In genomic region chr4:88443486-88443885, GRCh38 we compare ENCODE assay signal across 17 cellular contexts. TPM values are rescaled to one million over a fixed set of nuclear protein-coding genes. Genes with fewer than 3 reads are reported as not detected.
A peak's percentile ranks its signal among the peaks of the same experiment; 100 is the strongest.
DNase-seq lines count a peak whose midpoint lies in the region; ATAC-seq and TF ChIP-seq lines count a peak whose summit lies in the region.
"Had no signal": no experiment of that assay in that cellular context is flagged by ENCODE, and none has a peak within 500 bp of the region (broad histone marks: within the 10 kb centered on the region; RNA-seq: fewer than 3 reads in every experiment).

No MANE protein-coding gene starts in this region.

- H3K4me1 ChIP-seq in HUES6 (ENCODE audit: control insufficient read depth, insufficient read depth, low read length) (peaks cover 41% of the 10 kb centered on the region), endodermal cell (ENCODE audit: control insufficient read depth, insufficient read depth, low read length) (no peaks in the 10 kb centered on the region), thyroid gland (peaks cover 18 to 30% of the 10 kb centered on the region in 2 donors), neuronal stem cell (ENCODE audit: control insufficient read depth in 2 of 2, insufficient read depth in 1 of 2, low read depth in 1 of 2, low read length in 2 of 2) (no peaks in the 10 kb centered on the region)
- H3K4me1 ChIP-seq: BE2C had no signal

- no peaks in the 10 kb centered on the region for H3K9me3 Mint-ChIP-seq in activated T-helper 17 cell treated with anti-CD3 and anti-CD28 coated beads, Interleukin-2, amount 50 U/mL, for 72 hours
- H3K9me3 Mint-ChIP-seq in endodermal cell, result peaks cover 10% of the 10 kb centered on the region
- H3K9me3 Mint-ChIP-seq: CD4-positive, CD25-positive, alpha-beta regulatory T cell; CD8-positive, alpha-beta memory T cell had no signal

- no peak overlapping the region for H2BK5ac ChIP-seq in neuronal stem cell (ENCODE audit: low read length)

- H3K14ac ChIP-seq in neuronal stem cell (ENCODE audit: low read length), result no peak overlapping the region

- H3K36me3 ChIP-seq in HUES6 (ENCODE audit: control insufficient read depth, insufficient read depth, low read length) (peaks cover 9% of the 10 kb centered on the region), endodermal cell (ENCODE audit: control insufficient read depth, insufficient read depth, low read length) (peaks cover 4% of the 10 kb centered on the region), thyroid gland (no peaks in the 10 kb centered on the region), neuronal stem cell (replicated peaks in 1 of 2; ENCODE audit: control insufficient read depth in 2 of 2, insufficient read depth in 2 of 2, low read length in 2 of 2) (no peaks in the 10 kb centered on the region)
- H3K36me3 ChIP-seq: BE2C had no signal

- intact Hi-C loops in thyroid gland (cut with DNase I), result no loop called here

- H3K9ac ChIP-seq in HUES6 (ENCODE audit: low read length) (no peak overlapping the region), endodermal cell (ENCODE audit: extremely low read depth, low read length, poor library complexity, severe bottlenecking) (no peak overlapping the region), neuronal stem cell (ENCODE audit: low read depth, low read length, poor library complexity) (no peak overlapping the region)
- H3K9ac ChIP-seq: GM23248 had no signal

- peaks cover 8% of the 10 kb centered on the region for H3K4me1 Mint-ChIP-seq in activated T-helper 17 cell treated with anti-CD3 and anti-CD28 coated beads, Interleukin-2, amount 50 U/mL, for 72 hours
- H3K4me1 Mint-ChIP-seq in endodermal cell, result peaks cover 6% of the 10 kb centered on the region

- no peak overlapping the region for H2BK120ac ChIP-seq in neuronal stem cell (ENCODE audit: low read depth, low read length)

- H3K27me3 ChIP-seq in HUES6 (ENCODE audit: control insufficient read depth, insufficient read depth, low read length) (no peaks in the 10 kb centered on the region), endodermal cell (ENCODE audit: control insufficient read depth, insufficient read depth, low read length, poor library complexity, severe bottlenecking) (no peaks in the 10 kb centered on the region), thyroid gland (no peaks in the 10 kb centered on the region), neuronal stem cell (ENCODE audit: control insufficient read depth in 3 of 3, insufficient read depth in 3 of 3, low read depth in 1 of 3, low read length in 3 of 3) (no peaks in the 10 kb centered on the region)
- H3K27me3 ChIP-seq: BE2C had no signal

- no peak overlapping the region for H4K8ac ChIP-seq in neuronal stem cell (ENCODE audit: low read depth, low read length)

- TF ChIP-seq POLR2A in thyroid gland (IDR thresholded peaks at IDR 0.05), result no peak

- peaks cover 43% of the 10 kb centered on the region for H3K36me3 Mint-ChIP-seq in activated T-helper 17 cell treated with anti-CD3 and anti-CD28 coated beads, Interleukin-2, amount 50 U/mL, for 72 hours (ENCODE audit: low read depth)
- H3K36me3 Mint-ChIP-seq in endodermal cell (ENCODE audit: low read depth), result peaks cover 17% of the 10 kb centered on the region

- no peak overlapping the region for H3K4me3 ChIP-seq in HUES6 (ENCODE audit: low read depth, low read length)
- H3K4me3 ChIP-seq in endodermal cell (ENCODE audit: low read length), result no peak overlapping the region
- no peak overlapping the region for H3K4me3 ChIP-seq in thyroid gland (replicated peaks in 1 of 3)
- H3K4me3 ChIP-seq in neuronal stem cell (ENCODE audit: low read length in 2 of 2), result no peak overlapping the region
- H3K4me3 ChIP-seq: GM23248, K562 had no signal

- H3K4me2 ChIP-seq in neuronal stem cell (ENCODE audit: insufficient read depth, low read length, poor library complexity, severe bottlenecking), result no peak overlapping the region

- 84 to 100% methylated on average over 1 to 5 of the region's 5 CpGs for WGBS in endodermal cell (ENCODE audit: insufficient coverage in 1 of 2, insufficient read length in 1 of 2), 2 experiments
- WGBS in thyroid gland, 2 donors, result 70 to 75% methylated on average over 5 of the region's 5 CpGs
- no CpG with 5 or more reads among the region's 5 CpGs for WGBS in neuronal stem cell (ENCODE audit: extremely low coverage in 2 of 2, insufficient read length in 2 of 2, insufficient replicate concordance in 1 of 2), 2 donors

- H3K4me3 Mint-ChIP-seq in activated T-helper 17 cell treated with anti-CD3 and anti-CD28 coated beads, Interleukin-2, amount 50 U/mL, for 72 hours, result no peak overlapping the region
- no peak overlapping the region for H3K4me3 Mint-ChIP-seq in endodermal cell
- H3K4me3 Mint-ChIP-seq: CD4-positive, CD25-positive, alpha-beta regulatory T cell; CD8-positive, alpha-beta memory T cell had no signal

- H2AFZ ChIP-seq in neuronal stem cell (ENCODE audit: low read length), result no peak overlapping the region
- H2AFZ ChIP-seq: GM23248 had no signal

- no peak overlapping the region for H2BK12ac ChIP-seq in neuronal stem cell (ENCODE audit: low read length)

- H2BK15ac ChIP-seq in neuronal stem cell (ENCODE audit: low read length), result no peak overlapping the region

- H3K23ac ChIP-seq in neuronal stem cell (ENCODE audit: low read depth, low read length, poor library complexity), result no peak overlapping the region

- no peak overlapping the region for H3K18ac ChIP-seq in neuronal stem cell (ENCODE audit: low read length)

- H3K27ac ChIP-seq in HUES6 (ENCODE audit: low read depth, low read length) (0 out of 2 replicates have a peak overlapping the region, but pooled peaks have one; percentile 12), endodermal cell (ENCODE audit: low read depth, low read length) (no peak overlapping the region), thyroid gland (peak overlapping the region; percentile 26 to 87 (median 71)), neuronal stem cell (replicated peaks; ENCODE audit: low read length) (no peak overlapping the region)
- H3K27ac ChIP-seq: GM23248, HL-60 had no signal

- H4K91ac ChIP-seq in neuronal stem cell (ENCODE audit: low read depth, low read length, poor library complexity), result no peak overlapping the region

- no peak overlapping the region for H3K4ac ChIP-seq in neuronal stem cell (ENCODE audit: low read length)

- peaks cover 7% of the 10 kb centered on the region for H3K9me3 ChIP-seq in HUES6 (ENCODE audit: control insufficient read depth, insufficient read depth, low read depth, low read length)
- peaks cover 6% of the 10 kb centered on the region for H3K9me3 ChIP-seq in endodermal cell (ENCODE audit: control insufficient read depth, low read length)
- H3K9me3 ChIP-seq in thyroid gland, result no peaks in the 10 kb centered on the region
- H3K9me3 ChIP-seq in neuronal stem cell (replicated peaks in 1 of 2; ENCODE audit: control insufficient read depth in 2 of 2, insufficient read depth in 1 of 2, low read depth in 1 of 2, low read length in 2 of 2), result no peaks in the 10 kb centered on the region
- H3K9me3 ChIP-seq: BE2C had no signal

- H3K27ac Mint-ChIP-seq in activated T-helper 17 cell treated with anti-CD3 and anti-CD28 coated beads, Interleukin-2, amount 50 U/mL, for 72 hours, result peak overlapping the region; percentile 24
- no peak overlapping the region for H3K27ac Mint-ChIP-seq in endodermal cell

- TF ChIP-seq CTCF in endodermal cell (conservative IDR thresholded peaks at IDR 0.05) (no peak), thyroid gland (IDR thresholded peaks at IDR 0.05) (no peak)

- H3K79me1 ChIP-seq in neuronal stem cell (ENCODE audit: low read depth, low read length), result no peaks in the 10 kb centered on the region

- DNase-seq in endodermal cell (peak; percentile 43), thyroid gland (peak in 1 of 2 donors; percentile 28), neuronal stem cell (ENCODE audit: low spot score) (no peak), SHP77 (lab: John Stamatoyannopoulos, UW) (no peak), NOMO-1 (lab: John Stamatoyannopoulos, UW; ENCODE audit: unreplicated experiment in 2 of 2) (no peak)
- DNase-seq: BE2C; C1 segment of cervical spinal cord; CD4-positive, CD25-positive, alpha-beta regulatory T cell; CD8-positive, alpha-beta memory T cell; COR-L47; GM23248; H7; IMR-90 had no signal

- no peak overlapping the region for H2AK5ac ChIP-seq in neuronal stem cell (ENCODE audit: low read depth, low read length)

- ATAC-seq in activated T-helper 17 cell treated with anti-CD3 and anti-CD28 coated beads, Interleukin-2, amount 50 U/mL, for 72 hours (replicated peaks), result no peak

- no peaks in the 10 kb centered on the region for H3K27me3 Mint-ChIP-seq in activated T-helper 17 cell treated with anti-CD3 and anti-CD28 coated beads, Interleukin-2, amount 50 U/mL, for 72 hours
- no peaks in the 10 kb centered on the region for H3K27me3 Mint-ChIP-seq in endodermal cell (ENCODE audit: insufficient read depth)
- H3K27me3 Mint-ChIP-seq: CD4-positive, CD25-positive, alpha-beta regulatory T cell; CD8-positive, alpha-beta memory T cell had no signal

RNA-seq across cellular contexts. Expression of gene HERC5, which starts 13.4 kb away (rescaled TPM):
- total RNA-seq in activated T-helper 17 cell treated with anti-CD3 and anti-CD28 coated beads, Interleukin-2, amount 50 U/mL, for 72 hours, result 10 to 100 TPM; 26.1 to 26.9 TPM
- 10 to 100 TPM in 1 of 2 donors, 1 to 10 TPM in 1; 9.6 to 10.1 TPM for total RNA-seq in endodermal cell
- 1.8 TPM for polyA plus RNA-seq in endodermal cell (2013, experiment 1 of 2)
- polyA plus RNA-seq in endodermal cell (2013, experiment 2 of 2), result 1.3 TPM
- total RNA-seq in thyroid gland, result 1 to 10 TPM; 8.1 to 9.7 (median 8.7) TPM
- 1.3 TPM for polyA plus RNA-seq in neuronal stem cell (2013, experiment 1 of 2)
- 1.2 TPM for polyA plus RNA-seq in neuronal stem cell (2013, experiment 2 of 2)
- polyA plus RNA-seq: IMR-90, K562 had no signal

Comparison
In these comparisons a context has a peak if more than half of its experiments do, and no peak if none do; other contexts are left out.
1. H3K27ac ChIP-seq: peak in HUES6 (single experiment) and thyroid gland (3 of 3); none in endodermal cell (single experiment) and neuronal stem cell (single experiment).